ENCODE assay signal across 10 cellular contexts in the genomic region with DNA sequence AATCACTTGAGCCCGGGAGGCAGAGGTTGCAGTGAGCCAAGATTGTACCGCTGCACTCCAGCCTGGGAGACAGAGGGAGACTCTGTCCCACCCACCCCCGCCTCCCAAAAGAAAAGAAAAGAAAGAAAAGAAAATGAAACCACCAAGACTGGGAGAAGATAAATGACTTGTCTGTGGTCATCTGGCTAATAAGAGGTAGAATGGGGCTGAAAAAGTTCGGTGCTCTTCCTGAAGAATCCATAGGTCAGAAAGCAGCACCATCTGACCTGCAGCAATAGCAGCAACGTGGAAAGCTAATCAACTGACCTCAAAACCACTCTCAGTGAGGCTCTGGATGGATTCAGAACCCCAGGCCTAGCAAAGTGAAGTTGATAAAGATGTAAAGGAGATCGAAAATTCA. TPM values are rescaled to one million over a fixed set of nuclear protein-coding genes. Genes with fewer than 3 reads are reported as not detected.
DNase-seq lines count a peak whose midpoint lies in the region; ATAC-seq and TF ChIP-seq lines count a peak whose summit lies in the region.
"Had no signal": no experiment of that assay in that cellular context is flagged by ENCODE, and none has a peak within 500 bp of the region (broad histone marks: within the 10 kb centered on the region; RNA-seq: fewer than 3 reads in every experiment).

No MANE protein-coding gene starts in this region.

- WGBS in adrenal gland, 4 donors = 71 to 76% (median 74%) methylated on average over 6 of the region's 6 CpGs

- H3K36me3 ChIP-seq in MM.1S (replicated peaks; ENCODE audit: insufficient read depth, low read length) (no peaks in the 10 kb centered on the region), adrenal gland (replicated peaks in 1 of 2) (peaks cover 0 to 34% of the 10 kb centered on the region in 2 donors), lower lobe of right lung (peaks cover 50% of the 10 kb centered on the region), subcutaneous abdominal adipose tissue (ENCODE audit: control insufficient read depth in 5 of 5, insufficient read depth in 5 of 5, low read length in 5 of 5) (peaks cover 0 to 35% (median 32%) of the 10 kb centered on the region in 5 donors)

- H4K20me1 ChIP-seq in MM.1S (ENCODE audit: insufficient read depth, low read length) = no peaks in the 10 kb centered on the region

- ATAC-seq in lower lobe of right lung (no peak), GM18517 (IDR thresholded peaks at IDR 0.05; ENCODE audit: unreplicated experiment) (no peak)

- no peak for TF ChIP-seq POLR2A in adrenal gland (IDR thresholded peaks at IDR 0.05)

- H3K27me3 ChIP-seq in MM.1S (replicated peaks; ENCODE audit: insufficient read depth, low read length) (no peaks in the 10 kb centered on the region), adrenal gland (no peaks in the 10 kb centered on the region), lower lobe of right lung (ENCODE audit: low read depth) (no peaks in the 10 kb centered on the region), subcutaneous abdominal adipose tissue (ENCODE audit: control insufficient read depth in 5 of 5, insufficient read depth in 4 of 5, low read length in 5 of 5) (no peaks in the 10 kb centered on the region)

- H3F3A ChIP-seq in MM.1S (ENCODE audit: insufficient read depth, low read length) = peaks cover 19% of the 10 kb centered on the region

- H3K4me1 ChIP-seq in MM.1S (ENCODE audit: low read length) = peaks cover 25% of the 10 kb centered on the region
- peaks cover 11 to 54% of the 10 kb centered on the region in 2 donors for H3K4me1 ChIP-seq in adrenal gland (replicated peaks in 1 of 2)
- peaks cover 80% of the 10 kb centered on the region for H3K4me1 ChIP-seq in lower lobe of right lung
- H3K4me1 ChIP-seq in subcutaneous abdominal adipose tissue (ENCODE audit: control insufficient read depth in 5 of 5, insufficient read depth in 5 of 5, low read length in 5 of 5) = peaks cover 31 to 76% (median 57%) of the 10 kb centered on the region in 5 donors

- H3K4me3 ChIP-seq in MM.1S (ENCODE audit: low read length) (no peak overlapping the region), adrenal gland (no peak overlapping the region), lower lobe of right lung (no peak overlapping the region), subcutaneous abdominal adipose tissue (ENCODE audit: low read depth in 1 of 5, low read length in 5 of 5) (no peak overlapping the region)

- H3K79me2 ChIP-seq in MM.1S (ENCODE audit: low read length) = peaks cover 78% of the 10 kb centered on the region

- peak overlapping the region; percentile 83; the same call in 1 of the 2 replicates for H3K27ac ChIP-seq in MM.1S (ENCODE audit: low read length)
- H3K27ac ChIP-seq in adrenal gland = peak overlapping the region in 4 of 5 donors; percentile 15 to 86 (median 52)
- peak overlapping the region; percentile 85 for H3K27ac ChIP-seq in lower lobe of right lung
- peak overlapping the region; percentile 93 for H3K27ac ChIP-seq in subcutaneous abdominal adipose tissue (ENCODE audit: low read depth, low read length)

- H3K9ac ChIP-seq in MM.1S (ENCODE audit: low read length) = 0 out of 2 replicates have a peak overlapping the region, but pooled peaks have one; percentile 13
- H3K9ac ChIP-seq in subcutaneous abdominal adipose tissue (ENCODE audit: low read length in 5 of 5) = peak overlapping the region in 2 of 5 donors; percentile 12 to 63

- intact Hi-C loops in adrenal gland (cut with DNase I) (no loop called here), lower lobe of right lung (cut with DNase I) (no loop called here)

- no peak for TF ChIP-seq CTCF in MM.1S (IDR thresholded peaks at IDR 0.05; ENCODE audit: low read length)
- TF ChIP-seq CTCF in adrenal gland (IDR thresholded peaks at IDR 0.05) = no peak
- TF ChIP-seq CTCF in lower lobe of right lung (IDR thresholded peaks at IDR 0.05) = no peak

- DNase-seq in MM.1S (no peak), adrenal gland (no peak), lower lobe of right lung (peak; percentile 17), anterior cingulate cortex (lab: John Stamatoyannopoulos, UW) (no peak), EL (no peak)
- DNase-seq: activated CD8-positive, alpha-beta memory T cell treated with anti-CD3 and anti-CD28 coated beads, Interleukin-2, amount 50 U/mL, for 4 hours; NCI-H526 had no signal

- no peaks in the 10 kb centered on the region for H3K9me3 ChIP-seq in MM.1S (replicated peaks; ENCODE audit: insufficient read depth, low read length)
- H3K9me3 ChIP-seq in adrenal gland (replicated peaks in 1 of 3) = no peaks in the 10 kb centered on the region
- H3K9me3 ChIP-seq in lower lobe of right lung = no peaks in the 10 kb centered on the region
- no peaks in the 10 kb centered on the region for H3K9me3 ChIP-seq in subcutaneous abdominal adipose tissue (ENCODE audit: control insufficient read depth in 5 of 5, low read length in 5 of 5)

- no peaks in the 10 kb centered on the region for H3K9me2 ChIP-seq in MM.1S (replicated peaks; ENCODE audit: insufficient read depth, low read length)

- H3K4me2 ChIP-seq in MM.1S (ENCODE audit: low read depth, low read length) = peak overlapping the region; percentile 30

- H2AFZ ChIP-seq in MM.1S (ENCODE audit: low read length) = no peak overlapping the region

RNA-seq across cellular contexts. Expression of gene SSH1, which starts 25.2 kb away (rescaled TPM):
- total RNA-seq in adrenal gland = 10 to 100 TPM; 12.8 to 40.1 (median 24.9) TPM
- 1 to 10 TPM; 5.3 to 9.4 (median 7.8) TPM for polyA plus RNA-seq in adrenal gland
- total RNA-seq in lower lobe of right lung = 45.6 TPM

RNA-seq across cellular contexts. Expression of gene DAO, which starts 47.7 kb away (rescaled TPM):
- not detected for total RNA-seq in adrenal gland
- not detected for polyA plus RNA-seq in adrenal gland
- total RNA-seq in lower lobe of right lung = not detected
- total RNA-seq: M059J had no signal
